30 cellular contexts compared by ENCODE assay signal in the genomic region with DNA sequence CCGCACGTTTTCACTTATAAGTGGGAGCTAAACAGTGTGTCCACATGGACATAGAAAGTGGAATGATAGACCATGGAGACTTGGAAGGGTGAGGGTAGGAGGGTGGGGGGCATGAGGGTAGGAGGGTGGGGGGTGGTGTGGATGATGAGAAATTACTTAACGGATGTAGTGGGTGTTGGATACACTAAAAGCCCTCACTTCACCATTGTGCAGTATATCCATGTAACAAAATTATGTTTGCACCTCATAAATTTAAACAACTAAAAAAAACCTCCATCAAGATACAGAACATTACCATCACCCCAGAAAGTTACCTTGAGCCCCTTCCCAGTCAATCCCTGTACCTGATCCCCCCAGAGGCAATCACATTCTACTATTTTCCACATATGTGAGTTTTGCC.
"Had no signal": no experiment of that assay in that cellular context is flagged by ENCODE, and none has a peak within 500 bp of the region (broad histone marks: within the 10 kb centered on the region; RNA-seq: fewer than 3 reads in every experiment).

No MANE protein-coding gene starts in this region.

- H3K4me1 ChIP-seq: tibial nerve, vagina had no signal

- H3K9me3 ChIP-seq: ovary, psoas muscle, spleen, thoracic aorta, thyroid gland, tibial nerve, upper lobe of left lung, vagina had no signal

- H3K27me3 Mint-ChIP-seq: naive B cell; naive thymus-derived CD8-positive, alpha-beta T cell; progenitor cell of endocrine pancreas; stimulated activated memory B cell treated with anti-CD40 and anti-IgM and Interleukin-4, amounts not matched to agents 10 μg/mL and 1 μg/mL and 100 μg/mL, for 72 hours; stimulated activated naive CD8-positive, alpha-beta T cell treated with anti-CD3 and anti-CD28 coated beads, Interleukin-15, amount 100 ng/mL, for 72 hours had no signal

- H3K9ac ChIP-seq: parathyroid adenoma had no signal

- DNase-seq: naive B cell; naive thymus-derived CD8-positive, alpha-beta T cell; nephron progenitor cell; occipital lobe; ovary; posterior cingulate gyrus; psoas muscle; right cardiac atrium; spleen; stimulated activated CD4-positive, alpha-beta T cell treated with anti-CD3 and anti-CD28 coated beads, Interleukin-12 subunit alpha, Interleukin-12 subunit beta, amount 100 ng/mL, for 4 hours; stimulated activated CD4-positive, alpha-beta T cell treated with anti-CD3 and anti-CD28 coated beads, Interleukin-1b, Interleukin-23, amount 100 ng/mL, for 48 hours; stimulated activated CD4-positive, alpha-beta T cell treated with anti-CD3 and anti-CD28 coated beads, Interleukin-4, amount 100 ng/mL, for 1 hour; stimulated activated CD4-positive, alpha-beta T cell treated with anti-CD3 and anti-CD28 coated beads, Interleukin-4, amount 100 ng/mL, for 4 hours; stimulated activated CD8-positive, alpha-beta memory T cell treated with anti-CD3 and anti-CD28 coated beads, Interleukin-4, amount 100 ng/mL, for 48 hours; stimulated activated naive CD4-positive, alpha-beta T cell; stimulated activated naive CD8-positive, alpha-beta T cell treated with anti-CD3 and anti-CD28 coated beads, Interleukin-15, amount 100 ng/mL, for 72 hours; stimulated activated naive CD8-positive, alpha-beta T cell treated with anti-CD3 and anti-CD28 coated beads, Interleukin-15, Interleukin-2, amounts not matched to agents 100 U/mL and 50 U/mL, for 24 hours; thyroid gland; trophoblast cell; upper lobe of left lung had no signal

- H3K27ac Mint-ChIP-seq: naive thymus-derived CD8-positive, alpha-beta T cell; progenitor cell of endocrine pancreas; stimulated activated memory B cell treated with anti-CD40 and anti-IgM and Interleukin-4, amounts not matched to agents 10 μg/mL and 1 μg/mL and 100 μg/mL, for 72 hours; stimulated activated naive CD8-positive, alpha-beta T cell treated with anti-CD3 and anti-CD28 coated beads, Interleukin-15, amount 100 ng/mL, for 72 hours had no signal

- ATAC-seq: naive thymus-derived CD8-positive, alpha-beta T cell; psoas muscle; right cardiac atrium; sciatic nerve; stimulated activated memory B cell treated with anti-CD40 and anti-IgM and Interleukin-4, amounts not matched to agents 10 μg/mL and 1 μg/mL and 100 μg/mL, for 72 hours; stimulated activated naive CD8-positive, alpha-beta T cell treated with anti-CD3 and anti-CD28 coated beads, Interleukin-15, amount 100 ng/mL, for 72 hours; stimulated activated naive CD8-positive, alpha-beta T cell treated with anti-CD3 and anti-CD28 coated beads, Interleukin-15, Interleukin-2, amounts not matched to agents 100 U/mL and 50 U/mL, for 24 hours had no signal

- H3K9me3 Mint-ChIP-seq: naive B cell; naive thymus-derived CD8-positive, alpha-beta T cell; nephron progenitor cell; neural crest cell; stimulated activated memory B cell treated with anti-CD40 and anti-IgM and Interleukin-4, amounts not matched to agents 10 μg/mL and 1 μg/mL and 100 μg/mL, for 72 hours; stimulated activated naive CD8-positive, alpha-beta T cell treated with anti-CD3 and anti-CD28 coated beads, Interleukin-15, amount 100 ng/mL, for 72 hours had no signal

- H3K4me3 ChIP-seq: ovary, psoas muscle, skin epidermis, smooth muscle cell, spleen, thoracic aorta, thyroid gland, tibial nerve, upper lobe of left lung, vagina had no signal

- H3K27me3 ChIP-seq: ovary, spleen, thyroid gland, tibial nerve, upper lobe of left lung, vagina had no signal

- H3K4me3 Mint-ChIP-seq: naive B cell; naive thymus-derived CD8-positive, alpha-beta T cell; nephron progenitor cell; neural crest cell; stimulated activated memory B cell treated with anti-CD40 and anti-IgM and Interleukin-4, amounts not matched to agents 10 μg/mL and 1 μg/mL and 100 μg/mL, for 72 hours; stimulated activated naive CD8-positive, alpha-beta T cell treated with anti-CD3 and anti-CD28 coated beads, Interleukin-15, amount 100 ng/mL, for 72 hours had no signal

- H3K27ac ChIP-seq: ovary, parathyroid adenoma, psoas muscle, skin epidermis, spleen, thoracic aorta, thyroid gland, tibial nerve, vagina had no signal

- H3K36me3 ChIP-seq: ovary, thoracic aorta, thyroid gland, tibial nerve, upper lobe of left lung, vagina had no signal
